Comparison of ENCODE assay signal across 23 cellular contexts in the genomic region with DNA sequence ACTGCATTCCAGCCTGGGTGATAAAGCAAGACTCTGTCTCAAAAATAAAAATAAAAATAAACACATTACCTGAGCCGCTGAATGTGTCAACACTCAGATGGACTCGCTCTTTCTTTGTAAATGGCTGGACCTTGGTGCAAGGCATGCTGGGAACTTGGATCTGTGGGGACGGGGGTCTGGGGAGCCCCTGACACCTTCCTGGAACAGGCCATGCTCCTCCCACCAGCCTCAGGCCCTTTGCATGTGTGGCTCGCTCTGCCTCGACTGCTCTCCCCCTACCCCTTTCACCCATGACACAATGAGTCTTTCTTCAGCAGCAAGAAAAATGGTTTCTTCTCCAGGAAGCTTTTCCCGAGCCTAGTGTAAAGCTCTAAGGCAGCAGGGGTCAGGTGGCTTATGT.
"Had no signal": no experiment of that assay in that cellular context is flagged by ENCODE, and none has a peak within 500 bp of the region (broad histone marks: within the 10 kb centered on the region; RNA-seq: fewer than 3 reads in every experiment).

No MANE protein-coding gene starts in this region.

- ATAC-seq: body of pancreas; foreskin keratinocyte; left lung; naive thymus-derived CD8-positive, alpha-beta T cell; right cardiac atrium had no signal

- H3K36me3 Mint-ChIP-seq: activated naive CD4-positive, alpha-beta T cell treated with anti-CD3 and anti-CD28 coated beads, Interleukin-2, amount 50 U/mL, for 24 hours had no signal

- H3K4me3 ChIP-seq: body of pancreas, cardiac muscle cell, left lung, pancreas, thyroid gland had no signal

- H3K9me3 ChIP-seq: body of pancreas, left lung, neutrophil, pancreas, thyroid gland had no signal

- H3K27me3 ChIP-seq: body of pancreas, foreskin keratinocyte, pancreas, thyroid gland had no signal

- H3K27ac Mint-ChIP-seq: activated naive CD4-positive, alpha-beta T cell treated with anti-CD3 and anti-CD28 coated beads, Interleukin-2, amount 50 U/mL, for 24 hours; activated T-helper 1 cell treated with anti-CD3 and anti-CD28 coated beads, Interleukin-12 subunit alpha, Interleukin-12 subunit beta, Interleukin-2, Interleukin-4 antibody, amounts not matched to agents 30 ng/mL and 10 ng/mL and 1 ng/mL, durations not matched to agents 14 hours and 24 hours and 36 hours; dendritic cell treated with granulocyte-macrophage colony-stimulating factor and Interleukin-4, amounts not matched to agents 40 ng/mL and 50 ng/mL, for 4 days; mesothelial cell of epicardium; stimulated activated naive CD8-positive, alpha-beta T cell treated with anti-CD3 and anti-CD28 coated beads, Interleukin-15, Interleukin-2, amounts not matched to agents 100 ng/mL and 50 ng/mL, for 24 hours; T-helper 1 cell treated with Interleukin-12 subunit alpha and Interleukin-12 subunit beta and Interleukin-4 antibody, amounts not matched to agents 30 μg/mL and 1 μg/mL, for 36 hours had no signal

- H3K9me3 Mint-ChIP-seq: activated naive CD4-positive, alpha-beta T cell treated with anti-CD3 and anti-CD28 coated beads, Interleukin-2, amount 50 U/mL, for 24 hours; activated T-helper 1 cell treated with anti-CD3 and anti-CD28 coated beads, Interleukin-12 subunit alpha, Interleukin-12 subunit beta, Interleukin-2, Interleukin-4 antibody, amounts not matched to agents 30 ng/mL and 10 ng/mL and 1 ng/mL, durations not matched to agents 14 hours and 24 hours and 36 hours; dendritic cell treated with granulocyte-macrophage colony-stimulating factor and Interleukin-4, amounts not matched to agents 40 ng/mL and 50 ng/mL, for 4 days; T-helper 1 cell treated with Interleukin-12 subunit alpha and Interleukin-12 subunit beta and Interleukin-4 antibody, amounts not matched to agents 30 μg/mL and 1 μg/mL, for 36 hours had no signal

- DNase-seq: activated CD4-positive, alpha-beta T cell treated with anti-CD3 and anti-CD28 coated beads, Interleukin-2, amount 50 U/mL, for 1 hour; activated gamma-delta T cell; activated T-cell treated with anti-CD3 and anti-CD28 coated beads for 4 hours; anterior cingulate cortex; effector CD8-positive, alpha-beta T cell; foreskin keratinocyte; left lung; naive thymus-derived CD8-positive, alpha-beta T cell; pancreas; right cardiac atrium; stimulated activated CD4-positive, alpha-beta T cell treated with anti-CD3 and anti-CD28 coated beads, Interleukin-12 subunit alpha, Interleukin-12 subunit beta, amount 100 ng/mL, for 4 hours; substantia nigra; T1000; thyroid gland had no signal

- H3K4me3 Mint-ChIP-seq: activated naive CD4-positive, alpha-beta T cell treated with anti-CD3 and anti-CD28 coated beads, Interleukin-2, amount 50 U/mL, for 24 hours; activated T-helper 1 cell treated with anti-CD3 and anti-CD28 coated beads, Interleukin-12 subunit alpha, Interleukin-12 subunit beta, Interleukin-2, Interleukin-4 antibody, amounts not matched to agents 30 ng/mL and 10 ng/mL and 1 ng/mL, durations not matched to agents 14 hours and 24 hours and 36 hours; dendritic cell treated with granulocyte-macrophage colony-stimulating factor and Interleukin-4, amounts not matched to agents 40 ng/mL and 50 ng/mL, for 4 days; mesothelial cell of epicardium; naive thymus-derived CD8-positive, alpha-beta T cell; stimulated activated naive CD8-positive, alpha-beta T cell treated with anti-CD3 and anti-CD28 coated beads, Interleukin-15, Interleukin-2, amounts not matched to agents 100 ng/mL and 50 ng/mL, for 24 hours; T-helper 1 cell treated with Interleukin-12 subunit alpha and Interleukin-12 subunit beta and Interleukin-4 antibody, amounts not matched to agents 30 μg/mL and 1 μg/mL, for 36 hours had no signal

- H3K36me3 ChIP-seq: cardiac muscle cell, left lung, neutrophil, pancreas, thyroid gland had no signal

- H3K4me1 ChIP-seq: pancreas had no signal

- H3K27ac ChIP-seq: body of pancreas, cardiac muscle cell, left lung, neutrophil, pancreas, thyroid gland had no signal
